Comparison of ENCODE assay signal across 3 cellular contexts in the genomic region with DNA sequence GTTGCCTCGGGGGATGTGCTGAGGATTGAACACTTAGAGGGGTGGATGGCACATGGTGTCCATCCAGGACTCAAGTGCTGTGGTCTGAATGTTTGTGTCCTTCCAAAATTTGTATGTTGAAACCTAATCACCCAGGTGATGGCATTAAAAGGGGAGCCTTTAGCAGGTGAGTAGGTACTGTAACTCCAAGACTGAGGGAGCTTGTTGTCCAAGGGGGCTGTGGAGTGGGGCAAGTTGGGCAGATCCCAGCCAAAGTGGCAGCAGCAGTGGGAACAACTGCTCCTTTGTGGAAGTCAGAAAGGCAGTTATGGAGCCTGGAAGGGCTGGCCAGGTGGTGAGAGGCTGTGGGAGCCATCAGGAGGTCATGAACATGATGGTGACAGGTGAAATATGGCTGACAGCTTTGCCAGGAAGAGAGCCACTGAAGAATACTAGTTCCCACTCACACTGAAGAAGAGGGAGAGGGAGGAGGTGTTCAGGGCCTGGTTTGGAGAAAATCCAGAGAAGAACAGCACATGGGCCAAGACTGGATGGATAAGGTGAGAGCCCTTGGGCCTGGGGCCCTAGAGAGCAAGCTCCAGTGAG.
"Had no signal": no experiment of that assay in that cellular context is flagged by ENCODE, and none has a peak within 500 bp of the region (broad histone marks: within the 10 kb centered on the region; RNA-seq: fewer than 3 reads in every experiment).

No MANE protein-coding gene starts in this region.

- ATAC-seq: GM12878 had no signal

- DNase-seq: GDM1, GF-D8 had no signal

- H3K4me3 ChIP-seq: GM12878 had no signal
